ENCODE assay signal across 1 cellular context in the genomic region with DNA sequence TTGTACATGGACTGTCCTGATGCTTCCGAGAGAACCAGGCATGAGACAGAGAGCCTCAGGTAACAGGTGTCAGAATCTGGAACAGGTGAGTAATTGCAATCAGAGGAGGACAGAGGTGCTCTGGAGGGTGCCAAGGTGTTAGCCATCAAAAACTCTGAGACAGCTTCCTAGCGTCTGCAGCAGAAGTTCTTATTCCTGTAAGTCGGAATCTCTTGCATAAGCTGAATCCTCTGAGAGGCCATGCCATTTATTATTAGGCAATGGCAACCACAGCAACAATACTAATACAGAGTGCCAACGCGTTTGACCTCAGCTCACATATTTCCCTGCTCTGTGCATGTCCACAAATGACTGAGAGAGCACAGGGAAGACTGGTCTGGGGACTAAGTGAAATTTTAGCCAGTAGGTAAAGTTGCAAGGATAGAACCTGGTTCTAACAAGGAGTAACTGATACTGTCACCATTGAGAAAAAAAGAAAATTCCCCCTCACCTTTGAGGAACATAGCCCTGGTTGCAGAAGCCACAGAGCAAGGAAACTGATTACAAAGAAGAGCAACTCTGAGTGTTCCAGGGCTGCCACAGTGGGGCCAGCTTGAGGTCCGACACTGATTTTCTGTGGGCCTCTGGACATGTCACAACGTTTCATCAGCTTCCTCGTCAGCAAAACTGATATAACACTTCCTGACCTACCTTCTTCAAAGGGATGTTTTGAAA.
A peak's percentile ranks its signal among the peaks of the same experiment; 100 is the strongest.
TF ChIP-seq lines count a peak whose summit lies in the region.

No MANE protein-coding gene starts in this region.

TF ChIP-seq in HepG2, 621 proteins besides CTCF, POLR2A, EP300 and RAD21 (continued from another document and continues in another):
- TF ChIP-seq, protein P1, sequence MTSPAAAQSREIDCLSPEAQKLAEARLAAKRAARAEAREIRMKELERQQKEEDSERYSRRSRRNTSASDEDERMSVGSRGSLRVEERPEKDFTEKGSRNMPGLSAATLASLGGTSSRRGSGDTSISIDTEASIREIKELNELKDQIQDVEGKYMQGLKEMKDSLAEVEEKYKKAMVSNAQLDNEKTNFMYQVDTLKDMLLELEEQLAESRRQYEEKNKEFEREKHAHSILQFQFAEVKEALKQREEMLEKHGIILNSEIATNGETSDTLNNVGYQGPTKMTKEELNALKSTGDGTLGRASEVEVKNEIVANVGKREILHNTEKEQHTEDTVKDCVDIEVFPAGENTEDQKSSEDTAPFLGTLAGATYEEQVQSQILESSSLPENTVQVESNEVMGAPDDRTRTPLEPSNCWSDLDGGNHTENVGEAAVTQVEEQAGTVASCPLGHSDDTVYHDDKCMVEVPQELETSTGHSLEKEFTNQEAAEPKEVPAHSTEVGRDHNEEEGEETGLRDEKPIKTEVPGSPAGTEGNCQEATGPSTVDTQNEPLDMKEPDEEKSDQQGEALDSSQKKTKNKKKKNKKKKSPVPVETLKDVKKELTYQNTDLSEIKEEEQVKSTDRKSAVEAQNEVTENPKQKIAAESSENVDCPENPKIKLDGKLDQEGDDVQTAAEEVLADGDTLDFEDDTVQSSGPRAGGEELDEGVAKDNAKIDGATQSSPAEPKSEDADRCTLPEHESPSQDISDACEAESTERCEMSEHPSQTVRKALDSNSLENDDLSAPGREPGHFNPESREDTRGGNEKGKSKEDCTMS (CRISPR knock-in tag; conservative IDR thresholded peaks at IDR 0.05): 0 out of 2 replicates have a peak, but pooled peaks have one; percentile 57
- TF ChIP-seq EZH2 (conservative IDR thresholded peaks at IDR 0.05; ENCODE audit: low read depth, low read length): no peak
- TF ChIP-seq ZNF790 (CRISPR knock-in tag; IDR thresholded peaks at IDR 0.05; ENCODE audit: borderline replicate concordance): no peak
- peak; percentile 93 for TF ChIP-seq CEBPB (IDR thresholded peaks at IDR 0.05; ENCODE audit: borderline replicate concordance, low read depth, low read length)
- TF ChIP-seq PAF1 (CRISPR knock-in tag; IDR thresholded peaks at IDR 0.05): peak; percentile 50; the same call in 1 of the 2 replicates
- TF ChIP-seq, protein P2, sequence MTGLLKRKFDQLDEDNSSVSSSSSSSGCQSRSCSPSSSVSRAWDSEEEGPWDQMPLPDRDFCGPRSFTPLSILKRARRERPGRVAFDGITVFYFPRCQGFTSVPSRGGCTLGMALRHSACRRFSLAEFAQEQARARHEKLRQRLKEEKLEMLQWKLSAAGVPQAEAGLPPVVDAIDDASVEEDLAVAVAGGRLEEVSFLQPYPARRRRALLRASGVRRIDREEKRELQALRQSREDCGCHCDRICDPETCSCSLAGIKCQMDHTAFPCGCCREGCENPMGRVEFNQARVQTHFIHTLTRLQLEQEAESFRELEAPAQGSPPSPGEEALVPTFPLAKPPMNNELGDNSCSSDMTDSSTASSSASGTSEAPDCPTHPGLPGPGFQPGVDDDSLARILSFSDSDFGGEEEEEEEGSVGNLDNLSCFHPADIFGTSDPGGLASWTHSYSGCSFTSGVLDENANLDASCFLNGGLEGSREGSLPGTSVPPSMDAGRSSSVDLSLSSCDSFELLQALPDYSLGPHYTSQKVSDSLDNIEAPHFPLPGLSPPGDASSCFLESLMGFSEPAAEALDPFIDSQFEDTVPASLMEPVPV (CRISPR knock-in tag; IDR thresholded peaks at IDR 0.05): no peak
- peak; percentile 90 for TF ChIP-seq ZNF33B (CRISPR knock-in tag; IDR thresholded peaks at IDR 0.05)
- TF ChIP-seq, protein P3, sequence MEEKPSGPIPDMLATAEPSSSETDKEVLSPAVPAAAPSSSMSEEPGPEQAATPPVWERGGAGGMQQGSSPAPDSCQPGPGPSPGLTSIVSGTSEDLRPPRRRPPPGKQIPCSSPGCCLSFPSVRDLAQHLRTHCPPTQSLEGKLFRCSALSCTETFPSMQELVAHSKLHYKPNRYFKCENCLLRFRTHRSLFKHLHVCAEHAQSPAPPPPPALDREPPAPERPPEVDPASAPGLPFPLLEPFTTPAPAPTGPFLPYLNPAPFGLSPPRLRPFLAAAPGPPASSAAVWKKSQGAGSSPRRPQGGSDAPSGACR (CRISPR knock-in tag; IDR thresholded peaks at IDR 0.05): 0 out of 2 replicates have a peak, but pooled peaks have one; percentile 35
- TF ChIP-seq, protein P4, sequence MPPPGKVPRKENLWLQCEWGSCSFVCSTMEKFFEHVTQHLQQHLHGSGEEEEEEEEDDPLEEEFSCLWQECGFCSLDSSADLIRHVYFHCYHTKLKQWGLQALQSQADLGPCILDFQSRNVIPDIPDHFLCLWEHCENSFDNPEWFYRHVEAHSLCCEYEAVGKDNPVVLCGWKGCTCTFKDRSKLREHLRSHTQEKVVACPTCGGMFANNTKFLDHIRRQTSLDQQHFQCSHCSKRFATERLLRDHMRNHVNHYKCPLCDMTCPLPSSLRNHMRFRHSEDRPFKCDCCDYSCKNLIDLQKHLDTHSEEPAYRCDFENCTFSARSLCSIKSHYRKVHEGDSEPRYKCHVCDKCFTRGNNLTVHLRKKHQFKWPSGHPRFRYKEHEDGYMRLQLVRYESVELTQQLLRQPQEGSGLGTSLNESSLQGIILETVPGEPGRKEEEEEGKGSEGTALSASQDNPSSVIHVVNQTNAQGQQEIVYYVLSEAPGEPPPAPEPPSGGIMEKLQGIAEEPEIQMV (CRISPR knock-in tag; IDR thresholded peaks at IDR 0.05; ENCODE audit: low read depth): no peak
- TF ChIP-seq, protein P5, sequence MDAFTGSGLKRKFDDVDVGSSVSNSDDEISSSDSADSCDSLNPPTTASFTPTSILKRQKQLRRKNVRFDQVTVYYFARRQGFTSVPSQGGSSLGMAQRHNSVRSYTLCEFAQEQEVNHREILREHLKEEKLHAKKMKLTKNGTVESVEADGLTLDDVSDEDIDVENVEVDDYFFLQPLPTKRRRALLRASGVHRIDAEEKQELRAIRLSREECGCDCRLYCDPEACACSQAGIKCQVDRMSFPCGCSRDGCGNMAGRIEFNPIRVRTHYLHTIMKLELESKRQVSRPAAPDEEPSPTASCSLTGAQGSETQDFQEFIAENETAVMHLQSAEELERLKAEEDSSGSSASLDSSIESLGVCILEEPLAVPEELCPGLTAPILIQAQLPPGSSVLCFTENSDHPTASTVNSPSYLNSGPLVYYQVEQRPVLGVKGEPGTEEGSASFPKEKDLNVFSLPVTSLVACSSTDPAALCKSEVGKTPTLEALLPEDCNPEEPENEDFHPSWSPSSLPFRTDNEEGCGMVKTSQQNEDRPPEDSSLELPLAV (CRISPR knock-in tag; conservative IDR thresholded peaks at IDR 0.05; ENCODE audit: low read depth): no peak
- TF ChIP-seq, protein P6, sequence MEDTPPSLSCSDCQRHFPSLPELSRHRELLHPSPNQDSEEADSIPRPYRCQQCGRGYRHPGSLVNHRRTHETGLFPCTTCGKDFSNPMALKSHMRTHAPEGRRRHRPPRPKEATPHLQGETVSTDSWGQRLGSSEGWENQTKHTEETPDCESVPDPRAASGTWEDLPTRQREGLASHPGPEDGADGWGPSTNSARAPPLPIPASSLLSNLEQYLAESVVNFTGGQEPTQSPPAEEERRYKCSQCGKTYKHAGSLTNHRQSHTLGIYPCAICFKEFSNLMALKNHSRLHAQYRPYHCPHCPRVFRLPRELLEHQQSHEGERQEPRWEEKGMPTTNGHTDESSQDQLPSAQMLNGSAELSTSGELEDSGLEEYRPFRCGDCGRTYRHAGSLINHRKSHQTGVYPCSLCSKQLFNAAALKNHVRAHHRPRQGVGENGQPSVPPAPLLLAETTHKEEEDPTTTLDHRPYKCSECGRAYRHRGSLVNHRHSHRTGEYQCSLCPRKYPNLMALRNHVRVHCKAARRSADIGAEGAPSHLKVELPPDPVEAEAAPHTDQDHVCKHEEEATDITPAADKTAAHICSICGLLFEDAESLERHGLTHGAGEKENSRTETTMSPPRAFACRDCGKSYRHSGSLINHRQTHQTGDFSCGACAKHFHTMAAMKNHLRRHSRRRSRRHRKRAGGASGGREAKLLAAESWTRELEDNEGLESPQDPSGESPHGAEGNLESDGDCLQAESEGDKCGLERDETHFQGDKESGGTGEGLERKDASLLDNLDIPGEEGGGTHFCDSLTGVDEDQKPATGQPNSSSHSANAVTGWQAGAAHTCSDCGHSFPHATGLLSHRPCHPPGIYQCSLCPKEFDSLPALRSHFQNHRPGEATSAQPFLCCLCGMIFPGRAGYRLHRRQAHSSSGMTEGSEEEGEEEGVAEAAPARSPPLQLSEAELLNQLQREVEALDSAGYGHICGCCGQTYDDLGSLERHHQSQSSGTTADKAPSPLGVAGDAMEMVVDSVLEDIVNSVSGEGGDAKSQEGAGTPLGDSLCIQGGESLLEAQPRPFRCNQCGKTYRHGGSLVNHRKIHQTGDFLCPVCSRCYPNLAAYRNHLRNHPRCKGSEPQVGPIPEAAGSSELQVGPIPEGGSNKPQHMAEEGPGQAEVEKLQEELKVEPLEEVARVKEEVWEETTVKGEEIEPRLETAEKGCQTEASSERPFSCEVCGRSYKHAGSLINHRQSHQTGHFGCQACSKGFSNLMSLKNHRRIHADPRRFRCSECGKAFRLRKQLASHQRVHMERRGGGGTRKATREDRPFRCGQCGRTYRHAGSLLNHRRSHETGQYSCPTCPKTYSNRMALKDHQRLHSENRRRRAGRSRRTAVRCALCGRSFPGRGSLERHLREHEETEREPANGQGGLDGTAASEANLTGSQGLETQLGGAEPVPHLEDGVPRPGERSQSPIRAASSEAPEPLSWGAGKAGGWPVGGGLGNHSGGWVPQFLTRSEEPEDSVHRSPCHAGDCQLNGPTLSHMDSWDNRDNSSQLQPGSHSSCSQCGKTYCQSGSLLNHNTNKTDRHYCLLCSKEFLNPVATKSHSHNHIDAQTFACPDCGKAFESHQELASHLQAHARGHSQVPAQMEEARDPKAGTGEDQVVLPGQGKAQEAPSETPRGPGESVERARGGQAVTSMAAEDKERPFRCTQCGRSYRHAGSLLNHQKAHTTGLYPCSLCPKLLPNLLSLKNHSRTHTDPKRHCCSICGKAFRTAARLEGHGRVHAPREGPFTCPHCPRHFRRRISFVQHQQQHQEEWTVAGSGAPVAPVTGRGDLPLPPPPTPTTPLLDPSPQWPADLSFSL (CRISPR knock-in tag; IDR thresholded peaks at IDR 0.05): no peak
- no peak for TF ChIP-seq ZNF652 (CRISPR knock-in tag; IDR thresholded peaks at IDR 0.05; ENCODE audit: borderline replicate concordance, low read depth)
- no peak for TF ChIP-seq ZBTB21 (CRISPR knock-in tag; IDR thresholded peaks at IDR 0.05)
- TF ChIP-seq, protein P7, sequence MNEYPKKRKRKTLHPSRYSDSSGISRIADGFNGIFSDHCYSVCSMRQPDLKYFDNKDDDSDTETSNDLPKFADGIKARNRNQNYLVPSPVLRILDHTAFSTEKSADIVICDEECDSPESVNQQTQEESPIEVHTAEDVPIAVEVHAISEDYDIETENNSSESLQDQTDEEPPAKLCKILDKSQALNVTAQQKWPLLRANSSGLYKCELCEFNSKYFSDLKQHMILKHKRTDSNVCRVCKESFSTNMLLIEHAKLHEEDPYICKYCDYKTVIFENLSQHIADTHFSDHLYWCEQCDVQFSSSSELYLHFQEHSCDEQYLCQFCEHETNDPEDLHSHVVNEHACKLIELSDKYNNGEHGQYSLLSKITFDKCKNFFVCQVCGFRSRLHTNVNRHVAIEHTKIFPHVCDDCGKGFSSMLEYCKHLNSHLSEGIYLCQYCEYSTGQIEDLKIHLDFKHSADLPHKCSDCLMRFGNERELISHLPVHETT (CRISPR knock-in tag; conservative IDR thresholded peaks at IDR 0.05): 0 out of 2 replicates have a peak, but pooled peaks have one; percentile 34
- no peak for TF ChIP-seq PPARG (CRISPR knock-in tag; conservative IDR thresholded peaks at IDR 0.05)
- no peak for TF ChIP-seq ZNF773 (CRISPR knock-in tag; IDR thresholded peaks at IDR 0.05; ENCODE audit: borderline replicate concordance)
- TF ChIP-seq ZNF781 (CRISPR knock-in tag; IDR thresholded peaks at IDR 0.05; ENCODE audit: borderline replicate concordance, not compliant biosample characterization): peak; percentile 71
- TF ChIP-seq, protein P8, sequence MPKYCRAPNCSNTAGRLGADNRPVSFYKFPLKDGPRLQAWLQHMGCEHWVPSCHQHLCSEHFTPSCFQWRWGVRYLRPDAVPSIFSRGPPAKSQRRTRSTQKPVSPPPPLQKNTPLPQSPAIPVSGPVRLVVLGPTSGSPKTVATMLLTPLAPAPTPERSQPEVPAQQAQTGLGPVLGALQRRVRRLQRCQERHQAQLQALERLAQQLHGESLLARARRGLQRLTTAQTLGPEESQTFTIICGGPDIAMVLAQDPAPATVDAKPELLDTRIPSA (CRISPR knock-in tag; IDR thresholded peaks at IDR 0.05; ENCODE audit: borderline replicate concordance): no peak
- peak; percentile 54; the same call in 1 of the 2 replicates for TF ChIP-seq FOXJ3 (CRISPR knock-in tag; IDR thresholded peaks at IDR 0.05; ENCODE audit: borderline replicate concordance)
- TF ChIP-seq, protein P9, sequence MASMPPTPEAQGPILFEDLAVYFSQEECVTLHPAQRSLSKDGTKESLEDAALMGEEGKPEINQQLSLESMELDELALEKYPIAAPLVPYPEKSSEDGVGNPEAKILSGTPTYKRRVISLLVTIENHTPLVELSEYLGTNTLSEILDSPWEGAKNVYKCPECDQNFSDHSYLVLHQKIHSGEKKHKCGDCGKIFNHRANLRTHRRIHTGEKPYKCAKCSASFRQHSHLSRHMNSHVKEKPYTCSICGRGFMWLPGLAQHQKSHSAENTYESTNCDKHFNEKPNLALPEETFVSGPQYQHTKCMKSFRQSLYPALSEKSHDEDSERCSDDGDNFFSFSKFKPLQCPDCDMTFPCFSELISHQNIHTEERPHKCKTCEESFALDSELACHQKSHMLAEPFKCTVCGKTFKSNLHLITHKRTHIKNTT (CRISPR knock-in tag; IDR thresholded peaks at IDR 0.05): no peak
- TF ChIP-seq, protein P10, sequence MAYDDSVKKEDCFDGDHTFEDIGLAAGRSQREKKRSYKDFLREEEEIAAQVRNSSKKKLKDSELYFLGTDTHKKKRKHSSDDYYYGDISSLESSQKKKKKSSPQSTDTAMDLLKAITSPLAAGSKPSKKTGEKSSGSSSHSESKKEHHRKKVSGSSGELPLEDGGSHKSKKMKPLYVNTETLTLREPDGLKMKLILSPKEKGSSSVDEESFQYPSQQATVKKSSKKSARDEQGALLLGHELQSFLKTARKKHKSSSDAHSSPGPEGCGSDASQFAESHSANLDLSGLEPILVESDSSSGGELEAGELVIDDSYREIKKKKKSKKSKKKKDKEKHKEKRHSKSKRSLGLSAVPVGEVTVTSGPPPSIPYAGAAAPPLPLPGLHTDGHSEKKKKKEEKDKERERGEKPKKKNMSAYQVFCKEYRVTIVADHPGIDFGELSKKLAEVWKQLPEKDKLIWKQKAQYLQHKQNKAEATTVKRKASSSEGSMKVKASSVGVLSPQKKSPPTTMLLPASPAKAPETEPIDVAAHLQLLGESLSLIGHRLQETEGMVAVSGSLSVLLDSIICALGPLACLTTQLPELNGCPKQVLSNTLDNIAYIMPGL (CRISPR knock-in tag; IDR thresholded peaks at IDR 0.05; ENCODE audit: borderline replicate concordance in 1 of 2, low read depth in 1 of 2): no peak
- TF ChIP-seq KDM5B (CRISPR knock-in tag; IDR thresholded peaks at IDR 0.05; ENCODE audit: borderline replicate concordance): no peak
- no peak for TF ChIP-seq GABPA (IDR thresholded peaks at IDR 0.05; ENCODE audit: low read depth, low read length)
- TF ChIP-seq GABPA (CRISPR knock-in tag; IDR thresholded peaks at IDR 0.05; ENCODE audit: low read depth): peak; percentile 39; the same call in 1 of the 2 replicates
